ENCODE assay signal across 26 cellular contexts in the genomic region with DNA sequence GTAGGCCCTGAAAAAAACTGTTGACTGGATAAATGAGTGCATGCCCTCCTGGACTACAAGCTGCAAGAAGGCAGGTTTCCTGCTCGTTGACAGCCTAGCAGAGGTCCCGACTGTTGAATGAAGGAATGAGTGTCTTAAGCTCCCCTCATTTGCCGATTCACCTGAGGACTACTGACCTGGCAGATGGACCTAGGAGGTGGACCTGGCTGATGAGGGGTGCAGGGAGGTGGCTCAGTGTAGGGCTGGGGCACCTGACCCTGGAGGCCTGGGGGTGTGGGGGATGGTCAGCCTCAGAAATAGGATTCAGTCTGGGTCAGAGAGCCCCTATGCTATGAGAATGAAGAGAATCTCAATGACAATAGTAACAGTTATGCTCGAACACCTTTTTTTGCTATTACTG. TPM values are rescaled to one million over a fixed set of nuclear protein-coding genes. Genes with fewer than 3 reads are reported as not detected.
"Had no signal": no experiment of that assay in that cellular context is flagged by ENCODE, and none has a peak within 500 bp of the region (broad histone marks: within the 10 kb centered on the region; RNA-seq: fewer than 3 reads in every experiment).

No MANE protein-coding gene starts in this region.

- H3K27ac Mint-ChIP-seq: immature natural killer cell, mesothelial cell of epicardium had no signal

- H3K27me3 ChIP-seq: dorsolateral prefrontal cortex, esophagus muscularis mucosa, foreskin keratinocyte, hepatocyte had no signal

- ATAC-seq: foreskin keratinocyte, left lung, lower lobe of right lung, mucosa of descending colon had no signal

- H3K4me3 Mint-ChIP-seq: immature natural killer cell, mesothelial cell of epicardium had no signal

- H3K4me1 Mint-ChIP-seq: immature natural killer cell, mesothelial cell of epicardium had no signal

- DNase-seq: dermis blood vessel endothelial cell; dorsolateral prefrontal cortex; effector CD4-positive, alpha-beta T cell; effector memory CD4-positive, alpha-beta T cell; foreskin keratinocyte; hypothalamus; immature natural killer cell; left cardiac atrium; left lung; left ventricle myocardium superior; lower lobe of right lung; mesenchymal stem cell; mucosa of descending colon had no signal

- H3K27ac ChIP-seq: coronary artery, dorsolateral prefrontal cortex, esophagus muscularis mucosa, foreskin keratinocyte, gastroesophageal sphincter, heart left ventricle, hepatocyte, left lung, lower lobe of right lung had no signal

- H3K79me2 ChIP-seq: hepatocyte had no signal

- FAIRE-seq: colon, endothelial cell of umbilical vein, frontal cortex, keratinocyte had no signal

- H3K4me2 ChIP-seq: hepatocyte had no signal

- H3K9me3 Mint-ChIP-seq: immature natural killer cell had no signal

- H3K4me1 ChIP-seq: esophagus muscularis mucosa, foreskin keratinocyte, gastroesophageal sphincter, heart left ventricle, left lung, lower lobe of right lung had no signal

- H3K36me3 ChIP-seq: esophagus muscularis mucosa, gastroesophageal sphincter, heart left ventricle, left lung, lower lobe of right lung had no signal

- H2AFZ ChIP-seq: hepatocyte had no signal

- H3K9me3 ChIP-seq: esophagus muscularis mucosa, gastroesophageal sphincter, heart left ventricle, left lung, lower lobe of right lung, mucosa of descending colon had no signal

- H3K36me3 Mint-ChIP-seq: immature natural killer cell, mesothelial cell of epicardium had no signal

- H3K4me3 ChIP-seq: coronary artery, dorsolateral prefrontal cortex, esophagus muscularis mucosa, gastroesophageal sphincter, heart left ventricle, hepatocyte, left lung, lower lobe of right lung, mucosa of descending colon had no signal

RNA-seq across cellular contexts. Expression of a gene that starts 11.6 kb away (rescaled TPM):
- total RNA-seq: dermis blood vessel endothelial cell, endothelial cell of umbilical vein, fibroblast of lung, lung microvascular endothelial cell, myocyte had no signal
- polyA plus RNA-seq: heart left ventricle, immature natural killer cell had no signal
